In genomic region chr17:47703191-47703591, GRCh38 we compare ENCODE assay signal across 11 cellular contexts. TPM values are rescaled to one million over a fixed set of nuclear protein-coding genes. Genes with fewer than 3 reads are reported as not detected.
DNase-seq lines count a peak whose midpoint lies in the region; ATAC-seq and TF ChIP-seq lines count a peak whose summit lies in the region.
"Had no signal": no experiment of that assay in that cellular context is flagged by ENCODE, and none has a peak within 500 bp of the region (broad histone marks: within the 10 kb centered on the region; RNA-seq: fewer than 3 reads in every experiment).

No MANE protein-coding gene starts in this region.

- H3K4me1 ChIP-seq in upper lobe of right lung (peaks cover 23% of the 10 kb centered on the region), tibial artery (peaks cover 0 to 5% (median 2%) of the 10 kb centered on the region in 4 donors)

- TF ChIP-seq CTCF in upper lobe of right lung (IDR thresholded peaks at IDR 0.05) (no peak), tibial artery (IDR thresholded peaks at IDR 0.05) (no peak)

- peak; percentile 26 for DNase-seq in left ventricle myocardium superior
- no peak for DNase-seq in cardiac septum (ENCODE audit: low spot score)
- DNase-seq in activated CD8-positive, alpha-beta memory T cell treated with anti-CD3 and anti-CD28 coated beads for 4 hours (ENCODE audit: low read depth in 2 of 2) = peak; percentile 54 to 65
- DNase-seq in memory B cell (ENCODE audit: low spot score in 2 of 2) = no peak
- peak; percentile 71 for DNase-seq in upper lobe of right lung
- DNase-seq in tibial artery = no peak
- DNase-seq in GF-D8 (lab: John Stamatoyannopoulos, UW) = no peak
- DNase-seq in NCI-H146 (lab: John Stamatoyannopoulos, UW) = no peak
- DNase-seq: NCI-H226 had no signal

- no peaks in the 10 kb centered on the region for H3K9me3 Mint-ChIP-seq in memory B cell
- H3K9me3 Mint-ChIP-seq: brain had no signal

- H3K27ac ChIP-seq in upper lobe of right lung = no peak overlapping the region
- H3K27ac ChIP-seq in tibial artery = no peak overlapping the region

- H3K36me3 ChIP-seq in upper lobe of right lung (peaks cover 7% of the 10 kb centered on the region), tibial artery (peaks cover 9 to 49% (median 16%) of the 10 kb centered on the region in 3 donors)

- peak overlapping the region; percentile 37 for H3K27ac Mint-ChIP-seq in memory B cell
- H3K27ac Mint-ChIP-seq: brain had no signal

- H3K27me3 ChIP-seq in upper lobe of right lung = no peaks in the 10 kb centered on the region
- H3K27me3 ChIP-seq in tibial artery = no peaks in the 10 kb centered on the region

- intact Hi-C loops in left ventricle myocardium superior (cut with micrococcal nuclease) (no loop called here), cardiac septum (cut with DNase I) (no loop called here), upper lobe of right lung (cut with DNase I) (no loop called here), tibial artery (cut with DNase I; ENCODE audit: low total_unique reads) (no loop called here)

- peak overlapping the region; percentile 68 for H3K4me3 Mint-ChIP-seq in memory B cell
- H3K4me3 Mint-ChIP-seq: brain had no signal

- no peaks in the 10 kb centered on the region for H3K9me3 ChIP-seq in upper lobe of right lung
- H3K9me3 ChIP-seq in tibial artery = no peaks in the 10 kb centered on the region

- no peaks in the 10 kb centered on the region for H3K27me3 Mint-ChIP-seq in memory B cell

- H3K4me3 ChIP-seq in upper lobe of right lung (no peak overlapping the region), tibial artery (no peak overlapping the region)

- ATAC-seq in left ventricle myocardium superior (no peak), memory B cell (ENCODE audit: low read depth) (peak; percentile 54), upper lobe of right lung (peak; percentile 19)

- H3K36me3 Mint-ChIP-seq in memory B cell = no peaks in the 10 kb centered on the region

- H3K4me1 Mint-ChIP-seq in memory B cell = peaks cover 52% of the 10 kb centered on the region

RNA-seq across cellular contexts. Expression of gene TBKBP1, which starts 9.2 kb away (rescaled TPM):
- total RNA-seq in left ventricle myocardium superior = 15.9 TPM
- 11.2 TPM for total RNA-seq in cardiac septum
- 14.7 TPM for total RNA-seq in upper lobe of right lung

RNA-seq across cellular contexts. Expression of gene TBX21, which starts 29.8 kb away (rescaled TPM):
- total RNA-seq in left ventricle myocardium superior = 0.40 TPM
- 0.30 TPM for total RNA-seq in cardiac septum
- total RNA-seq in upper lobe of right lung = 3.9 TPM
- total RNA-seq: H1 had no signal

RNA-seq across cellular contexts. Expression of gene KPNB1, which starts 53.5 kb away (rescaled TPM):
- total RNA-seq in left ventricle myocardium superior (169 TPM), cardiac septum (185 TPM), upper lobe of right lung (196 TPM)

Comparison
In these comparisons a context has a peak if more than half of its experiments do, and no peak if none do; other contexts are left out.
1. DNase-seq: peak in left ventricle myocardium superior (single experiment), activated CD8-positive, alpha-beta memory T cell treated with anti-CD3 and anti-CD28 coated beads for 4 hours (2 of 2) and upper lobe of right lung (single experiment); none in cardiac septum (single experiment), memory B cell (0 of 2), tibial artery (0 of 2), GF-D8 (single experiment) and NCI-H146 (single experiment).